ENCODE assay signal across 30 cellular contexts in the genomic region with DNA sequence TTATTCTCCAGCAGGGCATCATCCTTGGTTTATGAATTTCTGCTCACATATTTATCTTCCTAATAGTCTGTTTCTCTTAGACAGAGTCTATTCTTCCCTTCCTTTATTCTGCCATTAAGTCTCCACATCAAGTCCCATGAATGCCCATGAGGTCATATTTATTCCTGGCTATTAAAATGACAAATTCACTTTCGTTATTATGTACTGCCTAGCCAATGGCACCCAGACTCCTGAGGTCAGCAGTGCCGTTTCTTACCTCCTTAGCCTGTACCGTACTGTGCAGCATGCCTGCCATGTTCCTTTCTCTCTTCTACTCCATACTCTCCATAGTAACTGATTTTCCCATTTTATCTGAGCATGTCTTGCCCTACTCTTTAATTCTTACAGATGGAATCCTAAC.
"Had no signal": no experiment of that assay in that cellular context is flagged by ENCODE, and none has a peak within 500 bp of the region (broad histone marks: within the 10 kb centered on the region; RNA-seq: fewer than 3 reads in every experiment).

No MANE protein-coding gene starts in this region.

- H3K9me3 ChIP-seq: ovary, sigmoid colon, suprapubic skin, thoracic aorta, upper lobe of right lung, uterus had no signal

- H3K4me1 Mint-ChIP-seq: naive thymus-derived CD8-positive, alpha-beta T cell; stimulated activated memory B cell treated with anti-CD40 and anti-IgM and Interleukin-4, amounts not matched to agents 10 μg/mL and 1 μg/mL and 100 μg/mL, for 72 hours had no signal

- H3K27me3 ChIP-seq: heart right ventricle, ovary, sigmoid colon, suprapubic skin, tibial artery, upper lobe of right lung, uterus had no signal

- H3K36me3 ChIP-seq: heart right ventricle, ovary, sigmoid colon, suprapubic skin, thoracic aorta, tibial artery, upper lobe of right lung, uterus had no signal

- ATAC-seq: left cardiac atrium; left lobe of liver; naive thymus-derived CD8-positive, alpha-beta T cell; right cardiac atrium had no signal

- H3K4me2 ChIP-seq: hepatocyte, smooth muscle cell had no signal

- H3K4me3 Mint-ChIP-seq: mesothelial cell of epicardium; naive thymus-derived CD8-positive, alpha-beta T cell; nephron; neural crest cell; stimulated activated memory B cell treated with anti-CD40 and anti-IgM and Interleukin-4, amounts not matched to agents 10 μg/mL and 1 μg/mL and 100 μg/mL, for 72 hours had no signal

- H3K79me2 ChIP-seq: hepatocyte had no signal

- H3K27ac Mint-ChIP-seq: mesothelial cell of epicardium; naive thymus-derived CD8-positive, alpha-beta T cell; progenitor cell of endocrine pancreas; stimulated activated memory B cell treated with anti-CD40 and anti-IgM and Interleukin-4, amounts not matched to agents 10 μg/mL and 1 μg/mL and 100 μg/mL, for 72 hours had no signal

- H3K4me3 ChIP-seq: heart right ventricle, hepatocyte, lung, ovary, sigmoid colon, smooth muscle cell, suprapubic skin, thoracic aorta, tibial artery, upper lobe of right lung, uterus had no signal

- H3K36me3 Mint-ChIP-seq: mesothelial cell of epicardium; stimulated activated memory B cell treated with anti-CD40 and anti-IgM and Interleukin-4, amounts not matched to agents 10 μg/mL and 1 μg/mL and 100 μg/mL, for 72 hours had no signal

- H3K27ac ChIP-seq: hepatocyte, ovary, sigmoid colon, suprapubic skin, thoracic aorta, tibial artery, upper lobe of right lung, uterus had no signal

- H3K4me1 ChIP-seq: uterus had no signal

- DNase-seq: heart right ventricle; kidney glomerular epithelial cell; left cardiac atrium; mesendoderm; naive thymus-derived CD8-positive, alpha-beta T cell; nucleus accumbens; ovary; right cardiac atrium; sigmoid colon; stimulated activated CD4-positive, alpha-beta T cell treated with anti-CD3 and anti-CD28 coated beads, Interleukin-1b, Interleukin-23, amount 100 ng/mL, for 48 hours; stimulated activated CD4-positive, alpha-beta T cell treated with anti-CD3 and anti-CD28 coated beads, Interleukin-2, amount 100 ng/mL, for 48 hours; stimulated activated CD4-positive, alpha-beta T cell treated with anti-CD3 and anti-CD28 coated beads, Interleukin-4, amount 100 ng/mL, for 4 hours; stimulated activated CD8-positive, alpha-beta memory T cell treated with anti-CD3 and anti-CD28 coated beads, Interleukin-4, amount 100 ng/mL, for 48 hours; stimulated activated naive CD4-positive, alpha-beta T cell treated with Interleukin-2 at 50 U/mL for 16 hours; tibial artery; trophoblast cell; upper lobe of right lung; uterus had no signal

- H2AFZ ChIP-seq: hepatocyte had no signal

- FAIRE-seq: keratinocyte had no signal
